In genomic region chr5:14277407-14278320, GRCh38 we compare ENCODE assay signal across 13 cellular contexts.
DNase-seq lines count a peak whose midpoint lies in the region; ATAC-seq, FAIRE-seq and TF ChIP-seq lines count a peak whose summit lies in the region.
"Had no signal": no experiment of that assay in that cellular context is flagged by ENCODE, and none has a peak within 500 bp of the region (broad histone marks: within the 10 kb centered on the region; RNA-seq: fewer than 3 reads in every experiment).

No MANE protein-coding gene starts in this region.

- peak overlapping the region in 2 of 3 donors; percentile 29 to 59 for H3K27ac Mint-ChIP-seq in IgD-negative memory B cell
- H3K27ac Mint-ChIP-seq: activated CD4-positive, alpha-beta T cell treated with anti-CD3 and anti-CD28 coated beads, Interleukin-2, amount 10 ng/mL, durations not matched to agents 24 days and 14 days had no signal

- H3K27me3 ChIP-seq in GM23248 (replicated peaks; ENCODE audit: insufficient read depth) (no peaks in the 10 kb centered on the region), keratinocyte (ENCODE audit: control insufficient read depth, extremely low read depth, insufficient read depth, low read length) (no peaks in the 10 kb centered on the region)

- H3K36me3 ChIP-seq in GM23248 (ENCODE audit: low read depth) (peaks cover 54% of the 10 kb centered on the region), keratinocyte (ENCODE audit: control insufficient read depth in 2 of 2, extremely low read depth in 1 of 2, insufficient read depth in 2 of 2, low read length in 2 of 2) (peaks cover 8 to 9% of the 10 kb centered on the region in 2 experiments)

- TF ChIP-seq CTCF in keratinocyte (optimal IDR thresholded peaks at IDR 0.05 in 1 of 3, IDR thresholded peaks at IDR 0.05 in 1 of 3, conservative IDR thresholded peaks at IDR 0.05 in 1 of 3; ENCODE audit: extremely low read depth in 1 of 3, insufficient read depth in 2 of 3, low read length in 3 of 3): no peak

- peaks cover 15 to 39% (median 22%) of the 10 kb centered on the region in 3 donors for H3K4me1 Mint-ChIP-seq in IgD-negative memory B cell

- peaks cover 39% of the 10 kb centered on the region; the same call in 1 of the 2 replicates for H3K4me1 ChIP-seq in GM23248 (ENCODE audit: insufficient read depth)
- H3K4me1 ChIP-seq in keratinocyte (ENCODE audit: control insufficient read depth, extremely low read depth, insufficient read depth, low read length): no peaks in the 10 kb centered on the region

- in situ Hi-C loops in GM23248 (cut with MboI): no loop called here

- FAIRE-seq in GM18507 (lab: Jason Lieb, UNC): peak; percentile 61
- FAIRE-seq in keratinocyte (lab: Jason Lieb, UNC): peak; percentile 58
- no peak for FAIRE-seq in HTR-8/SVneo (lab: Jason Lieb, UNC)

- no peaks in the 10 kb centered on the region for H3K9me1 ChIP-seq in keratinocyte (ENCODE audit: control insufficient read depth, extremely low read depth, insufficient read depth, low read length)

- H2AFZ ChIP-seq in GM23248 (no peak overlapping the region), keratinocyte (ENCODE audit: control insufficient read depth, low read length) (no peak overlapping the region)

- H3K4me3 ChIP-seq in GM23248 (no peak overlapping the region), keratinocyte (ENCODE audit: control insufficient read depth in 2 of 3, extremely low read depth in 1 of 3, insufficient read depth in 2 of 3, low read depth in 1 of 3, low read length in 3 of 3) (no peak overlapping the region)
- H3K4me3 ChIP-seq: SK-N-MC had no signal

- no peaks in the 10 kb centered on the region for H3K9me2 ChIP-seq in GM23248 (ENCODE audit: insufficient read depth)

- dilution Hi-C loops in keratinocyte (cut with MboI; ENCODE audit: extremely low pct_ligation_motif_present, low sequenced_read_pairs): no loop called here

- H3F3A ChIP-seq in GM23248 (ENCODE audit: insufficient read depth): peaks cover 86% of the 10 kb centered on the region

- ATAC-seq in HG03460 (IDR thresholded peaks at IDR 0.05; ENCODE audit: unreplicated experiment): no peak

- peaks cover 3% of the 10 kb centered on the region for H3K36me3 Mint-ChIP-seq in IgD-negative memory B cell

- H3K27me3 Mint-ChIP-seq in IgD-negative memory B cell: no peaks in the 10 kb centered on the region

- H3K27ac ChIP-seq in GM23248 (peak overlapping the region; percentile 25; the same call in 1 of the 2 replicates), keratinocyte (ENCODE audit: control insufficient read depth, insufficient read depth, low read length) (no peak overlapping the region)
- H3K27ac ChIP-seq: SK-N-MC had no signal

- H3K9ac ChIP-seq in GM23248: no peak overlapping the region
- H3K9ac ChIP-seq in keratinocyte (ENCODE audit: control insufficient read depth, extremely low read depth, insufficient read depth, low read length): no peak overlapping the region

- H3K9me3 Mint-ChIP-seq in IgD-negative memory B cell: no peaks in the 10 kb centered on the region
- H3K9me3 Mint-ChIP-seq: activated CD4-positive, alpha-beta T cell treated with anti-CD3 and anti-CD28 coated beads, Interleukin-2, amount 10 ng/mL, durations not matched to agents 24 days and 14 days had no signal

- peaks cover 100% of the 10 kb centered on the region for H3K79me2 ChIP-seq in GM23248 (ENCODE audit: insufficient read depth)
- peaks cover 95% of the 10 kb centered on the region for H3K79me2 ChIP-seq in keratinocyte (ENCODE audit: control insufficient read depth, insufficient read depth, low read length)

- no peak overlapping the region for H3K4me2 ChIP-seq in GM23248 (ENCODE audit: unreplicated experiment)
- no peak overlapping the region for H3K4me2 ChIP-seq in keratinocyte (ENCODE audit: control insufficient read depth, extremely low read depth, insufficient read depth, low read depth, low read length)

- H3K9me3 ChIP-seq in GM23248 (ENCODE audit: low read depth): no peaks in the 10 kb centered on the region
- no peaks in the 10 kb centered on the region for H3K9me3 ChIP-seq in keratinocyte (ENCODE audit: control insufficient read depth, low read depth, low read length)

- DNase-seq in GM18507 (ENCODE audit: extremely low spot score, insufficient read length, low read depth) (no peak), GM23248 (peak; percentile 46), keratinocyte (ENCODE audit: low read depth, low spot score) (no peak), GM19238 (ENCODE audit: insufficient read length, low spot score) (no peak), HTR-8/SVneo (ENCODE audit: insufficient read length, low spot score) (no peak), cerebellar nuclear complex (lab: John Stamatoyannopoulos, UW) (no peak)
- DNase-seq: activated CD4-positive, alpha-beta T cell treated with anti-CD3 and anti-CD28 coated beads, Interleukin-2, amount 10 ng/mL, durations not matched to agents 24 days and 14 days; activated naive CD4-positive, alpha-beta T cell; NCI-H524; stimulated activated CD4-positive, alpha-beta T cell treated with anti-CD3 and anti-CD28 coated beads, Interleukin-4, amount 100 ng/mL, for 1 hour had no signal

- H3K4me3 Mint-ChIP-seq in IgD-negative memory B cell: peak overlapping the region in 1 of 4 donors; percentile 80
- H3K4me3 Mint-ChIP-seq: activated CD4-positive, alpha-beta T cell treated with anti-CD3 and anti-CD28 coated beads, Interleukin-2, amount 10 ng/mL, durations not matched to agents 24 days and 14 days had no signal

- WGBS in GM23248 (ENCODE audit: low coverage in 1 of 2, low lambda C conversion rate in 2 of 2, missing lambda C conversion rate in 2 of 2), 2 experiments: 97 to 99% methylated on average over 9 of the region's 9 CpGs

- H4K20me1 ChIP-seq in GM23248 (ENCODE audit: insufficient read depth) (peaks cover 4% of the 10 kb centered on the region; the same call in 1 of the 2 replicates), keratinocyte (ENCODE audit: control insufficient read depth, extremely low read depth, insufficient read depth, low read length) (peaks cover 2% of the 10 kb centered on the region)
